30 cellular contexts compared by ENCODE assay signal in genomic region chr7:1770331-1770730, GRCh38.
"Had no signal": no experiment of that assay in that cellular context is flagged by ENCODE, and none has a peak within 500 bp of the region (broad histone marks: within the 10 kb centered on the region; RNA-seq: fewer than 3 reads in every experiment).

No MANE protein-coding gene starts in this region.

- H3K27ac ChIP-seq: brain microvascular endothelial cell, Peyer's patch, SJSA1 had no signal

- H3K9ac ChIP-seq: SK-N-SH had no signal

- H3K27me3 Mint-ChIP-seq: activated CD4-positive, alpha-beta T cell treated with anti-CD3 and anti-CD28 coated beads, Interleukin-2, amount 10 ng/mL, durations not matched to agents 24 days and 14 days; activated naive CD8-positive, alpha-beta T cell treated with anti-CD3 and anti-CD28 coated beads for 36 hours had no signal

- H3K27ac Mint-ChIP-seq: activated CD4-positive, alpha-beta T cell treated with anti-CD3 and anti-CD28 coated beads, Interleukin-2, amount 10 ng/mL, durations not matched to agents 24 days and 14 days; activated CD8-positive, alpha-beta T cell treated with anti-CD3 and anti-CD28 coated beads for 36 hours; activated naive CD8-positive, alpha-beta T cell treated with anti-CD3 and anti-CD28 coated beads for 36 hours; activated T-cell treated with anti-CD3 and anti-CD28 coated beads, Interleukin-2, amount 50 U/mL, for 72 hours; activated T-helper 17 cell treated with anti-CD3 and anti-CD28 coated beads, Interleukin-2, amount 50 U/mL, for 72 hours; T-helper 1 cell treated with Interleukin-12 subunit alpha and Interleukin-12 subunit beta and Interleukin-4 antibody, amounts not matched to agents 30 μg/mL and 1 μg/mL, for 36 hours; T-helper 2 cell treated with Interferon-gamma antibody and Interleukin-4, amounts not matched to agents 5 μg/mL and 100 μg/mL, for 36 hours had no signal

- H3K4me2 ChIP-seq: SK-N-SH had no signal

- H3K4me1 ChIP-seq: Peyer's patch, SJSA1 had no signal

- H3K4me3 ChIP-seq: Peyer's patch, SJSA1 had no signal

- H3K4me3 Mint-ChIP-seq: activated CD4-positive, alpha-beta T cell treated with anti-CD3 and anti-CD28 coated beads, Interleukin-2, amount 10 ng/mL, durations not matched to agents 24 days and 14 days; activated CD8-positive, alpha-beta T cell treated with anti-CD3 and anti-CD28 coated beads for 36 hours; activated naive CD8-positive, alpha-beta T cell treated with anti-CD3 and anti-CD28 coated beads for 36 hours; activated T-cell treated with anti-CD3 and anti-CD28 coated beads, Interleukin-2, amount 50 U/mL, for 72 hours; activated T-helper 17 cell treated with anti-CD3 and anti-CD28 coated beads, Interleukin-2, amount 50 U/mL, for 72 hours; T-helper 1 cell treated with Interleukin-12 subunit alpha and Interleukin-12 subunit beta and Interleukin-4 antibody, amounts not matched to agents 30 μg/mL and 1 μg/mL, for 36 hours; T-helper 2 cell treated with Interferon-gamma antibody and Interleukin-4, amounts not matched to agents 5 μg/mL and 100 μg/mL, for 36 hours had no signal

- H3K9me3 ChIP-seq: SJSA1, SK-N-SH had no signal

- H3K4me1 Mint-ChIP-seq: activated CD4-positive, alpha-beta T cell treated with anti-CD3 and anti-CD28 coated beads, Interleukin-2, amount 10 ng/mL, durations not matched to agents 24 days and 14 days; activated naive CD8-positive, alpha-beta T cell treated with anti-CD3 and anti-CD28 coated beads for 36 hours; activated T-helper 17 cell treated with anti-CD3 and anti-CD28 coated beads, Interleukin-2, amount 50 U/mL, for 72 hours had no signal

- H3K36me3 ChIP-seq: brain microvascular endothelial cell, Peyer's patch, SJSA1 had no signal

- H3K27me3 ChIP-seq: brain microvascular endothelial cell, Peyer's patch had no signal

- ATAC-seq: activated CD8-positive, alpha-beta T cell treated with anti-CD3 and anti-CD28 coated beads for 36 hours; activated T-cell treated with anti-CD3 and anti-CD28 coated beads, Interleukin-2, amount 50 U/mL, for 72 hours; activated T-helper 17 cell treated with anti-CD3 and anti-CD28 coated beads, Interleukin-2, amount 50 U/mL, for 72 hours; PC-3 had no signal

- FAIRE-seq: TTC549 had no signal

- H3K9me2 ChIP-seq: SK-N-SH had no signal

- DNase-seq: activated CD4-positive, alpha-beta T cell treated with anti-CD3 and anti-CD28 coated beads, Interleukin-2, amount 10 ng/mL, durations not matched to agents 24 days and 14 days; activated CD4-positive, alpha-beta T cell treated with anti-CD3 and anti-CD28 coated beads, Interleukin-2, amount 50 U/mL, for 4 hours; activated CD8-positive, alpha-beta T cell treated with anti-CD3 and anti-CD28 coated beads for 36 hours; activated effector memory CD4-positive, alpha-beta T cell treated with anti-CD3 and anti-CD28 coated beads, Interleukin-2, amount 50 U/mL, for 16 hours; activated naive CD4-positive, alpha-beta T cell; activated naive CD4-positive, alpha-beta T cell treated with anti-CD3 and anti-CD28 coated beads, Interleukin-2, amount 50 U/mL, for 16 hours; activated naive CD8-positive, alpha-beta T cell treated with anti-CD3 and anti-CD28 coated beads for 36 hours; activated T-cell treated with anti-CD3 and anti-CD28 coated beads, Interleukin-2, amount 50 U/mL, for 1 hour; activated T-cell treated with anti-CD3 and anti-CD28 coated beads, Interleukin-2, amount 50 U/mL, for 72 hours; amniotic stem cell; brain microvascular endothelial cell; Karpas-422; KBM-7; NCI-H1105; NCI-H1417 treated with DMSO at 0.1 percent for 48 hours; NCI-H1930; NCI-H2081 treated with DMSO at 0.1 percent for 48 hours; NCI-H345; NCI-H524 treated with DMSO at 0.1 percent for 48 hours; NK-92 treated with Interleukin-12 subunit alpha and Interleukin-12 subunit beta, amount 100 ng/mL, for 24 hours; PC-3; RPMI8226; SHP77 treated with DMSO at 0.1 percent for 48 hours; SK-N-SH had no signal

- H3K36me3 Mint-ChIP-seq: activated naive CD8-positive, alpha-beta T cell treated with anti-CD3 and anti-CD28 coated beads for 36 hours had no signal
